In the genomic region with DNA sequence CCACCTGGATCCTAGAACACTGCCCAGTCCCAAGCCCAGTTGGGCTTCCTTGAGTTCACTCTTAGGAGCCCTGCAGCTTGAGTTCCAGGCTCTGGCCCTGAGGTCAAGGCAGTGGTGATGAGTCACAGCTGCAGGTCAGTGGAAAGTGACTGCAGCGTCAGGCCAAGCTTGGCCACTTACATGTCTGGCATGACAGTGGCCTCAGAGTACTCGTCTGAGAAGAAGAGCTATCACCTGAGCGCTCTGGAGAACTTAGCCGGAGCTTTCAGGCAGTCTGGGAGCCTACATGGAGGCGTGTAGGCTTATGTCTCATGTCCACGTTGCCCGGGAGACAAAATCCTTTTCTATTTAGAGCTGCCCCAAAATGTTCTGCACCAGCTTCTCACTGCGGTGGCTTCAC, we compare ENCODE assay signal across 16 cellular contexts.
DNase-seq lines count a peak whose midpoint lies in the region; ATAC-seq and TF ChIP-seq lines count a peak whose summit lies in the region.
"Had no signal": no experiment of that assay in that cellular context is flagged by ENCODE, and none has a peak within 500 bp of the region (broad histone marks: within the 10 kb centered on the region; RNA-seq: fewer than 3 reads in every experiment).

No MANE protein-coding gene starts in this region.

- no peak for TF ChIP-seq POLR2A in right lobe of liver (IDR thresholded peaks at IDR 0.05)

- POLR2A ChIA-PET in CD4-positive, alpha-beta memory T cell (lab: Charles Lee; ENCODE audit: partially characterized antibody) = no interaction called here

- CTCF ChIA-PET in CD4-positive, alpha-beta memory T cell (lab: Charles Lee; ENCODE audit: partially characterized antibody) = interaction anchor here (0.5 to 2.5 kb wide), 3 partner anchors 9 to 63 kb away, joined by 3 to 14 read pairs (median 4); no protein-coding TSS in a partner anchor

- H3K27ac Mint-ChIP-seq in CD4-positive, alpha-beta memory T cell = peak overlapping the region in 2 of 7 donors; percentile 23 to 50
- H3K27ac Mint-ChIP-seq: activated naive CD8-positive, alpha-beta T cell had no signal

- H3K4me3 ChIP-seq in brain microvascular endothelial cell (ENCODE audit: low read depth, low read length) (no peak overlapping the region), right lobe of liver (no peak overlapping the region)
- H3K4me3 ChIP-seq in CD4-positive, alpha-beta memory T cell (ENCODE audit: low read length in 2 of 2) = no peak overlapping the region

- no peaks in the 10 kb centered on the region for H3K36me3 ChIP-seq in brain microvascular endothelial cell (replicated peaks)
- no peaks in the 10 kb centered on the region for H3K36me3 ChIP-seq in right lobe of liver
- no peaks in the 10 kb centered on the region for H3K36me3 ChIP-seq in CD4-positive, alpha-beta memory T cell (ENCODE audit: insufficient read depth, low read length)

- H3K36me3 Mint-ChIP-seq in CD4-positive, alpha-beta memory T cell = peaks cover 1 to 12% of the 10 kb centered on the region in 2 donors
- H3K36me3 Mint-ChIP-seq: activated naive CD8-positive, alpha-beta T cell had no signal

- ATAC-seq in right lobe of liver = peak; percentile 65 to 85 (median 76)
- ATAC-seq in HG03039 (IDR thresholded peaks at IDR 0.05; ENCODE audit: unreplicated experiment) = no peak
- no peak for ATAC-seq in GM18858 (IDR thresholded peaks at IDR 0.05; ENCODE audit: unreplicated experiment)

- no peaks in the 10 kb centered on the region for H3K9me3 ChIP-seq in right lobe of liver
- H3K9me3 ChIP-seq in CD4-positive, alpha-beta memory T cell (ENCODE audit: control insufficient read depth in 1 of 2, low read length in 2 of 2) = no peaks in the 10 kb centered on the region

- H3K27me3 Mint-ChIP-seq in CD4-positive, alpha-beta memory T cell = no peaks in the 10 kb centered on the region
- H3K27me3 Mint-ChIP-seq: activated naive CD8-positive, alpha-beta T cell had no signal

- no peaks in the 10 kb centered on the region for H3K9me3 Mint-ChIP-seq in CD4-positive, alpha-beta memory T cell

- 94% methylated on average over 3 of the region's 8 CpGs for WGBS in right lobe of liver (ENCODE audit: insufficient coverage, low coverage, low lambda C conversion rate, missing lambda C conversion rate)

- peak; percentile 52 for DNase-seq in ACHN
- peak; percentile 36 for DNase-seq in HT-29 (ENCODE audit: low spot score)
- peak; percentile 16 for DNase-seq in brain microvascular endothelial cell
- peak in 1 of 3 donors; percentile 59 for DNase-seq in right lobe of liver
- no peak for DNase-seq in CD4-positive, alpha-beta memory T cell
- no peak for DNase-seq in NCI-H774 (lab: John Stamatoyannopoulos, UW)
- DNase-seq: activated CD4-positive, CD25-positive, alpha-beta regulatory T cell; activated CD8-positive, alpha-beta memory T cell treated with anti-CD3 and anti-CD28 coated beads, Interleukin-2, amount 50 U/mL, for 48 hours; GF-D8; GOT3; midbrain; MM.1S; stimulated activated CD8-positive, alpha-beta memory T cell treated with anti-CD3 and anti-CD28 coated beads, Interleukin-4, amount 100 ng/mL, for 48 hours had no signal

- in situ Hi-C loops in ACHN (cut with HindIII; ENCODE audit: low pct_ligation_motif_present, low pct_unique_long_range_greater_than_20kb, low sequenced_read_pairs) = no loop called here
- in situ Hi-C loops in brain microvascular endothelial cell (cut with HindIII; ENCODE audit: low pct_ligation_motif_present, low sequenced_read_pairs) = no loop called here

- no peaks in the 10 kb centered on the region for H3K27me3 ChIP-seq in brain microvascular endothelial cell (replicated peaks)
- no peaks in the 10 kb centered on the region for H3K27me3 ChIP-seq in right lobe of liver
- no peaks in the 10 kb centered on the region for H3K27me3 ChIP-seq in CD4-positive, alpha-beta memory T cell (ENCODE audit: insufficient read depth, low read length)

- intact Hi-C loops in right lobe of liver (cut with DNase I) = loop anchor here in 1 of 2 donors (10.0 kb wide), 1 partner anchor 89 kb away; no protein-coding TSS in a partner anchor
- intact Hi-C loops in CD4-positive, alpha-beta memory T cell (cut with micrococcal nuclease) = no loop called here

- H3K4me1 Mint-ChIP-seq in CD4-positive, alpha-beta memory T cell = peaks cover 0 to 2% (median under 1%) of the 10 kb centered on the region in 4 donors

- TF ChIP-seq CTCF in brain microvascular endothelial cell (IDR thresholded peaks at IDR 0.05; ENCODE audit: low read depth, low read length, missing control alignments) (no peak), right lobe of liver (IDR thresholded peaks at IDR 0.05) (no peak)

- H3K27ac ChIP-seq in brain microvascular endothelial cell (no peak overlapping the region), right lobe of liver (no peak overlapping the region)
- no peak overlapping the region for H3K27ac ChIP-seq in CD4-positive, alpha-beta memory T cell (ENCODE audit: low read depth, low read length)

- no peak overlapping the region for H3K4me3 Mint-ChIP-seq in CD4-positive, alpha-beta memory T cell
- H3K4me3 Mint-ChIP-seq: activated naive CD8-positive, alpha-beta T cell had no signal

- peaks cover 0 to 15% (median 2%) of the 10 kb centered on the region in 4 donors for H3K4me1 ChIP-seq in right lobe of liver
- no peaks in the 10 kb centered on the region for H3K4me1 ChIP-seq in CD4-positive, alpha-beta memory T cell (ENCODE audit: insufficient read depth, low read length)

Comparison
In these comparisons a context has a peak if more than half of its experiments do, and no peak if none do; other contexts are left out.
1. DNase-seq: peak in ACHN (single experiment), HT-29 (single experiment) and brain microvascular endothelial cell (single experiment); none in CD4-positive, alpha-beta memory T cell (0 of 5) and NCI-H774 (single experiment).
2. ATAC-seq: peak in right lobe of liver (4 of 4); none in HG03039 (single experiment) and GM18858 (single experiment).